Comparison of ENCODE assay signal across 8 cellular contexts in genomic region chr9:133199648-133200321, GRCh38.
DNase-seq lines count a peak whose midpoint lies in the region; ATAC-seq and TF ChIP-seq lines count a peak whose summit lies in the region.

No MANE protein-coding gene starts in this region.

- peak; percentile 63 for DNase-seq in activated CD8-positive, alpha-beta memory T cell treated with anti-CD3 and anti-CD28 coated beads, Interleukin-2, amount 50 U/mL, for 48 hours
- DNase-seq in stimulated activated CD4-positive, alpha-beta T cell treated with anti-CD3 and anti-CD28 coated beads, Interleukin-2, amount 100 ng/mL, for 48 hours = peak; percentile 11 to 53
- DNase-seq in NCI-H2196 (lab: John Stamatoyannopoulos, UW; ENCODE audit: unreplicated experiment) (no peak), Ammon's horn (ENCODE audit: low spot score) (no peak)

- ATAC-seq in GM21526 (IDR thresholded peaks at IDR 0.05; ENCODE audit: low FRiP score, unreplicated experiment) (no peak), GM18873 (IDR thresholded peaks at IDR 0.05; ENCODE audit: low FRiP score, unreplicated experiment) (no peak)

- H3K9ac ChIP-seq in iPS-15b (ENCODE audit: low read depth, low read length) = no peak overlapping the region

- H3K36me3 ChIP-seq in iPS-15b (ENCODE audit: control insufficient read depth, insufficient read depth, low read length) = no peaks in the 10 kb centered on the region

- no peaks in the 10 kb centered on the region for H3K9me3 ChIP-seq in iPS-15b (ENCODE audit: control insufficient read depth, insufficient read depth, low read length)

- TF ChIP-seq POLR2A in GM19193 (IDR thresholded peaks at IDR 0.05; ENCODE audit: extremely low read depth, insufficient read depth, insufficient read length) = peak; percentile 58

- H3K4me3 ChIP-seq in iPS-15b (ENCODE audit: low read depth, low read length) = peak overlapping the region; percentile 35

- H3K4me1 ChIP-seq in iPS-15b (ENCODE audit: control insufficient read depth, insufficient read depth, low read length) = no peaks in the 10 kb centered on the region

- H3K27me3 ChIP-seq in iPS-15b (ENCODE audit: control insufficient read depth, insufficient read depth, low read length) = peaks cover 20% of the 10 kb centered on the region

Comparison
In these comparisons a context has a peak if more than half of its experiments do, and no peak if none do; other contexts are left out.
1. DNase-seq: peak in activated CD8-positive, alpha-beta memory T cell treated with anti-CD3 and anti-CD28 coated beads, Interleukin-2, amount 50 U/mL, for 48 hours (single experiment) and stimulated activated CD4-positive, alpha-beta T cell treated with anti-CD3 and anti-CD28 coated beads, Interleukin-2, amount 100 ng/mL, for 48 hours (2 of 2); none in NCI-H2196 (single experiment) and Ammon's horn (single experiment).